10 cellular contexts compared by ENCODE assay signal in the genomic region with DNA sequence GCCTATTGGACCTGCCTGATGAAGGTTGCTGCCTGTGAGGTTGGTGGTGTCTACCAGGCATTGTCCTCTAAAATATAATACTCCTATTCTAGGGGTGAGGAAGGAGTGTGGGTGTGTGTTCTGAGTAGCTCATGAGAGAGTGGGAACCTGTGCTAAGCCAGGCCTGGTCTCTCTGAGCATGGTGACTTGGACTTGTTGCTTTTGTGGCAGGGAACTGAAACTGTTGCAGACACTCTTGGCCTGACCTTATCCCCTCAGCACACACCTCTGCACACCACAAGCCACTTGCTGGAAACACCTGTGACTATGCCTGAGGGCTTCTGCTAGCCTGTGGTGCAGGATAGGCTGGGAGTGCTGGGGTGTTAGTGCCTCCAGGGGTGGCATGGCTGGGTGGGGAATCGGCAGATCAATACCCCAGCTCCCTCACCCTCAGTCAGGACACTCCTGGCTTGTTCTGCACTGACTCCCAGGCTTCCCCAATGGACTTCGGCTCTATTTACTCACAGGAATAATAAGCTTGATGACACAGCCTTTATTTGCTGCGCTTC. TPM values are rescaled to one million over a fixed set of nuclear protein-coding genes. Genes with fewer than 3 reads are reported as not detected.
A peak's percentile ranks its signal among the peaks of the same experiment; 100 is the strongest.
DNase-seq lines count a peak whose midpoint lies in the region; ATAC-seq, FAIRE-seq and TF ChIP-seq lines count a peak whose summit lies in the region.
"Had no signal": no experiment of that assay in that cellular context is flagged by ENCODE, and none has a peak within 500 bp of the region (broad histone marks: within the 10 kb centered on the region; RNA-seq: fewer than 3 reads in every experiment).

No MANE protein-coding gene starts in this region.

- no peak for TF ChIP-seq POLR2A in H54 (IDR thresholded peaks at IDR 0.05; ENCODE audit: low read depth, low read length)

- no peak for FAIRE-seq in H54 (lab: Jason Lieb, UNC)

- no peak overlapping the region for H3K27ac Mint-ChIP-seq in activated T-cell treated with anti-CD3 and anti-CD28 coated beads, Interleukin-2, amount 50 U/mL, for 24 hours
- no peak overlapping the region for H3K27ac Mint-ChIP-seq in stimulated activated naive CD8-positive, alpha-beta T cell treated with anti-CD3 and anti-CD28 coated beads, Interleukin-15, amount 100 ng/mL, for 72 hours

- DNase-seq in activated T-cell treated with anti-CD3 and anti-CD28 coated beads, Interleukin-2, amount 50 U/mL, for 4 hours: no peak
- DNase-seq in activated T-cell treated with anti-CD3 and anti-CD28 coated beads, Interleukin-2, amount 50 U/mL, for 24 hours: no peak
- no peak for DNase-seq in Panc1 (ENCODE audit: low read depth, low spot score)
- DNase-seq in stimulated activated naive CD8-positive, alpha-beta T cell treated with anti-CD3 and anti-CD28 coated beads, Interleukin-15, amount 100 ng/mL, for 72 hours: peak; percentile 17 to 44
- DNase-seq in OCI-M2 (lab: John Stamatoyannopoulos, UW; ENCODE audit: unreplicated experiment): no peak
- DNase-seq in H54 (ENCODE audit: insufficient read length, low spot score): no peak
- DNase-seq in iPS-NIHi11 (ENCODE audit: low spot score): no peak
- DNase-seq: Right ventricle myocardium superior had no signal

- no peaks in the 10 kb centered on the region for H3K27me3 ChIP-seq in Panc1 (ENCODE audit: control insufficient read depth, insufficient read depth, low read length)

- no peaks in the 10 kb centered on the region for H3K4me1 ChIP-seq in Panc1 (ENCODE audit: control insufficient read depth, insufficient read depth, low read length)
- H3K4me1 ChIP-seq: parathyroid adenoma had no signal

- POLR2A ChIA-PET in Panc1 (lab: Charles Lee): no interaction called here

- H3K4me3 Mint-ChIP-seq in activated T-cell treated with anti-CD3 and anti-CD28 coated beads, Interleukin-2, amount 50 U/mL, for 4 hours: no peak overlapping the region
- H3K4me3 Mint-ChIP-seq in activated T-cell treated with anti-CD3 and anti-CD28 coated beads, Interleukin-2, amount 50 U/mL, for 24 hours: no peak overlapping the region
- H3K4me3 Mint-ChIP-seq in stimulated activated naive CD8-positive, alpha-beta T cell treated with anti-CD3 and anti-CD28 coated beads, Interleukin-15, amount 100 ng/mL, for 72 hours: no peak overlapping the region

- intact Hi-C loops in Panc1 (cut with micrococcal nuclease; ENCODE audit: unreplicated experiment): no loop called here

- peak; percentile 37 to 46 for ATAC-seq in activated T-cell treated with anti-CD3 and anti-CD28 coated beads, Interleukin-2, amount 50 U/mL, for 4 hours
- peak; percentile 46 for ATAC-seq in HG02970 (IDR thresholded peaks at IDR 0.05; ENCODE audit: low FRiP score, unreplicated experiment)
- ATAC-seq in Panc1: peak; percentile 56; the same call in 1 of the 2 replicates
- ATAC-seq in stimulated activated naive CD8-positive, alpha-beta T cell treated with anti-CD3 and anti-CD28 coated beads, Interleukin-15, amount 100 ng/mL, for 72 hours: peak; percentile 92

- H3K36me3 Mint-ChIP-seq in activated T-cell treated with anti-CD3 and anti-CD28 coated beads, Interleukin-2, amount 50 U/mL, for 4 hours (ENCODE audit: insufficient read depth): no peaks in the 10 kb centered on the region
- H3K36me3 Mint-ChIP-seq in activated T-cell treated with anti-CD3 and anti-CD28 coated beads, Interleukin-2, amount 50 U/mL, for 24 hours (ENCODE audit: low read depth): no peaks in the 10 kb centered on the region

- H3K4me3 ChIP-seq in Panc1 (ENCODE audit: low read depth in 2 of 2, low read length in 2 of 2): no peak overlapping the region

- H3K27ac ChIP-seq in Panc1 (ENCODE audit: low read length): no peak overlapping the region
- H3K27ac ChIP-seq: parathyroid adenoma had no signal

- H3K9me3 ChIP-seq in Panc1 (ENCODE audit: control insufficient read depth, insufficient read depth, low read depth, low read length): no peaks in the 10 kb centered on the region

- BruUV-seq in Panc1 (replicated peaks; lab: Mats Ljungman, UMichigan): no TSS peak

- H3K9me3 Mint-ChIP-seq in activated T-cell treated with anti-CD3 and anti-CD28 coated beads, Interleukin-2, amount 50 U/mL, for 4 hours: no peaks in the 10 kb centered on the region
- H3K9me3 Mint-ChIP-seq in activated T-cell treated with anti-CD3 and anti-CD28 coated beads, Interleukin-2, amount 50 U/mL, for 24 hours: peaks cover 8% of the 10 kb centered on the region
- peaks cover 0 to 11% of the 10 kb centered on the region in 2 donors for H3K9me3 Mint-ChIP-seq in stimulated activated naive CD8-positive, alpha-beta T cell treated with anti-CD3 and anti-CD28 coated beads, Interleukin-15, amount 100 ng/mL, for 72 hours

- CTCF ChIA-PET in Panc1 (lab: Charles Lee): no interaction called here

- peaks cover 17% of the 10 kb centered on the region for H3K4me1 Mint-ChIP-seq in activated T-cell treated with anti-CD3 and anti-CD28 coated beads, Interleukin-2, amount 50 U/mL, for 4 hours (ENCODE audit: low read depth)
- H3K4me1 Mint-ChIP-seq in activated T-cell treated with anti-CD3 and anti-CD28 coated beads, Interleukin-2, amount 50 U/mL, for 24 hours (ENCODE audit: low read depth): peaks cover 5% of the 10 kb centered on the region
- H3K4me1 Mint-ChIP-seq in stimulated activated naive CD8-positive, alpha-beta T cell treated with anti-CD3 and anti-CD28 coated beads, Interleukin-15, amount 100 ng/mL, for 72 hours: peaks cover 39% of the 10 kb centered on the region

- peaks cover 1% of the 10 kb centered on the region for H3K27me3 Mint-ChIP-seq in activated T-cell treated with anti-CD3 and anti-CD28 coated beads, Interleukin-2, amount 50 U/mL, for 4 hours (ENCODE audit: low read depth)
- peaks cover 3% of the 10 kb centered on the region for H3K27me3 Mint-ChIP-seq in activated T-cell treated with anti-CD3 and anti-CD28 coated beads, Interleukin-2, amount 50 U/mL, for 24 hours
- peaks cover 19% of the 10 kb centered on the region for H3K27me3 Mint-ChIP-seq in stimulated activated naive CD8-positive, alpha-beta T cell treated with anti-CD3 and anti-CD28 coated beads, Interleukin-15, amount 100 ng/mL, for 72 hours

- H3K36me3 ChIP-seq in Panc1 (ENCODE audit: control insufficient read depth, insufficient read depth, low read length): no peaks in the 10 kb centered on the region

- in situ Hi-C loops in Panc1 (cut with HindIII; ENCODE audit: low pct_unique_long_range_greater_than_20kb, low sequenced_read_pairs): no loop called here

- TF ChIP-seq CTCF in Panc1 (IDR thresholded peaks at IDR 0.05): no peak

RNA-seq across cellular contexts. Expression of a gene that starts 29.9 kb away (rescaled TPM):
- total RNA-seq in activated T-cell treated with anti-CD3 and anti-CD28 coated beads, Interleukin-2, amount 50 U/mL, for 4 hours: 1 to 10 TPM; 2.6 to 3.4 (median 2.7) TPM
- total RNA-seq in Panc1 (2021; ENCODE audit: unreplicated experiment): 10.8 TPM
- polyA plus RNA-seq in Panc1 (2012; ENCODE audit: insufficient read length): 5.4 TPM

Comparison
In these comparisons a context has a peak if more than half of its experiments do, and no peak if none do; other contexts are left out.
1. ATAC-seq: peak in every context shown above with its lines; median percentile 92 in stimulated activated naive CD8-positive, alpha-beta T cell treated with anti-CD3 and anti-CD28 coated beads, Interleukin-15, amount 100 ng/mL, for 72 hours; 56 in Panc1; 46 in HG02970; 42 in activated T-cell treated with anti-CD3 and anti-CD28 coated beads, Interleukin-2, amount 50 U/mL, for 4 hours.
2. DNase-seq: peak in stimulated activated naive CD8-positive, alpha-beta T cell treated with anti-CD3 and anti-CD28 coated beads, Interleukin-15, amount 100 ng/mL, for 72 hours (2 of 2); none in activated T-cell treated with anti-CD3 and anti-CD28 coated beads, Interleukin-2, amount 50 U/mL, for 4 hours (single experiment), activated T-cell treated with anti-CD3 and anti-CD28 coated beads, Interleukin-2, amount 50 U/mL, for 24 hours (single experiment), Panc1 (single experiment), OCI-M2 (single experiment), H54 (single experiment) and iPS-NIHi11 (single experiment).